1 cellular context compared by ENCODE assay signal in genomic region chr3:121477589-121477988, GRCh38.
TF ChIP-seq lines count a peak whose summit lies in the region.

No MANE protein-coding gene starts in this region.

TF ChIP-seq in SK-N-SH, 30 proteins besides CTCF, POLR2A, EP300 and RAD21 (continued from another document):
- TF ChIP-seq PBX3 (IDR thresholded peaks at IDR 0.05) (peak; percentile 66), RFX5 (IDR thresholded peaks at IDR 0.05; ENCODE audit: low read length) (no peak), ZBTB33 (IDR thresholded peaks at IDR 0.05; ENCODE audit: borderline replicate concordance, low read depth) (no peak), USF2 (IDR thresholded peaks at IDR 0.05; ENCODE audit: borderline replicate concordance, low read depth, low read length) (no peak), MAX (IDR thresholded peaks at IDR 0.05; ENCODE audit: low read depth) (no peak), FOXJ3 (CRISPR knock-in tag; IDR thresholded peaks at IDR 0.05) (no peak), TCF12 (IDR thresholded peaks at IDR 0.05) (peak; percentile 56), JUND (IDR thresholded peaks at IDR 0.05) (no peak; the same call in 1 of the 2 replicates), NFIC (IDR thresholded peaks at IDR 0.05; ENCODE audit: borderline replicate concordance) (no peak), MXI1 (IDR thresholded peaks at IDR 0.05; ENCODE audit: low read depth, low read length) (no peak), SMC3 (IDR thresholded peaks at IDR 0.05; ENCODE audit: low read depth, low read length) (no peak), TEAD4 (IDR thresholded peaks at IDR 0.05; ENCODE audit: borderline replicate concordance, insufficient read depth) (peak; percentile 30; the same call in 1 of the 2 replicates), MEF2A (IDR thresholded peaks at IDR 0.05; ENCODE audit: borderline replicate concordance, low read depth) (no peak), TAF1 (IDR thresholded peaks at IDR 0.05; ENCODE audit: borderline replicate concordance, low read depth, low read length) (no peak), REST (IDR thresholded peaks at IDR 0.05; ENCODE audit: low read depth, low read length) (no peak), CHD2 (IDR thresholded peaks at IDR 0.05; ENCODE audit: low read length, partially characterized antibody) (no peak), ELF1 (IDR thresholded peaks at IDR 0.05) (no peak)
